16 cellular contexts compared by ENCODE assay signal in genomic region chr6:1838604-1839003, GRCh38.
DNase-seq lines count a peak whose midpoint lies in the region; ATAC-seq, FAIRE-seq and TF ChIP-seq lines count a peak whose summit lies in the region.
"Had no signal": no experiment of that assay in that cellular context is flagged by ENCODE, and none has a peak within 500 bp of the region (broad histone marks: within the 10 kb centered on the region; RNA-seq: fewer than 3 reads in every experiment).

No MANE protein-coding gene starts in this region.

- H3K9me3 Mint-ChIP-seq in activated naive CD4-positive, alpha-beta T cell treated with anti-CD3 and anti-CD28 coated beads, Interleukin-2, amount 10 ng/mL, durations not matched to agents 7 days and 5 days: no peaks in the 10 kb centered on the region
- no peaks in the 10 kb centered on the region for H3K9me3 Mint-ChIP-seq in activated naive CD8-positive, alpha-beta T cell treated with anti-CD3 and anti-CD28 coated beads for 36 hours

- H3K36me3 ChIP-seq in endothelial cell of umbilical vein (ENCODE audit: control insufficient read depth in 2 of 2, extremely low read depth in 1 of 2, insufficient read depth in 2 of 2, low read length in 2 of 2): no peaks in the 10 kb centered on the region
- H3K36me3 ChIP-seq in pancreas: no peaks in the 10 kb centered on the region
- H3K36me3 ChIP-seq: colonic mucosa, right lobe of liver had no signal

- FAIRE-seq in endothelial cell of umbilical vein (lab: Jason Lieb, UNC) (no peak), pancreas (lab: Jason Lieb, UNC) (no peak)
- FAIRE-seq: A549, GM12891 had no signal

- no peaks in the 10 kb centered on the region for H3K27me3 Mint-ChIP-seq in activated naive CD4-positive, alpha-beta T cell treated with anti-CD3 and anti-CD28 coated beads, Interleukin-2, amount 10 ng/mL, durations not matched to agents 7 days and 5 days
- no peaks in the 10 kb centered on the region for H3K27me3 Mint-ChIP-seq in activated naive CD8-positive, alpha-beta T cell treated with anti-CD3 and anti-CD28 coated beads for 36 hours

- H3K79me2 ChIP-seq in endothelial cell of umbilical vein (ENCODE audit: control insufficient read depth, insufficient read depth, low read length): no peaks in the 10 kb centered on the region

- no peaks in the 10 kb centered on the region for H3K4me1 Mint-ChIP-seq in activated naive CD4-positive, alpha-beta T cell treated with anti-CD3 and anti-CD28 coated beads, Interleukin-2, amount 10 ng/mL, durations not matched to agents 7 days and 5 days
- H3K4me1 Mint-ChIP-seq in activated naive CD8-positive, alpha-beta T cell treated with anti-CD3 and anti-CD28 coated beads for 36 hours: no peaks in the 10 kb centered on the region

- 37% methylated on average over 3 of the region's 3 CpGs for WGBS in pancreas, 2 donors

- no peaks in the 10 kb centered on the region for H3K27me3 ChIP-seq in endothelial cell of umbilical vein (ENCODE audit: control insufficient read depth in 2 of 2, insufficient read depth in 2 of 2, low read length in 2 of 2)
- no peaks in the 10 kb centered on the region for H3K27me3 ChIP-seq in pancreas
- H3K27me3 ChIP-seq: colonic mucosa, right lobe of liver had no signal

- no peaks in the 10 kb centered on the region for H3K36me3 Mint-ChIP-seq in activated naive CD4-positive, alpha-beta T cell treated with anti-CD3 and anti-CD28 coated beads, Interleukin-2, amount 10 ng/mL, durations not matched to agents 7 days and 5 days
- no peaks in the 10 kb centered on the region for H3K36me3 Mint-ChIP-seq in activated naive CD8-positive, alpha-beta T cell treated with anti-CD3 and anti-CD28 coated beads for 36 hours

- intact Hi-C loops in endothelial cell of umbilical vein (cut with micrococcal nuclease) (no loop called here), pancreas (cut with DNase I) (no loop called here)

- H3K9me3 ChIP-seq in endothelial cell of umbilical vein (replicated peaks; ENCODE audit: control insufficient read depth, insufficient read depth, low read length) (no peaks in the 10 kb centered on the region), pancreas (no peaks in the 10 kb centered on the region)
- H3K9me3 ChIP-seq: A549, colonic mucosa, right lobe of liver had no signal

- no peak overlapping the region for H3K4me2 ChIP-seq in endothelial cell of umbilical vein (ENCODE audit: insufficient read depth, low read length)
- H3K4me2 ChIP-seq: A549 had no signal

- H3K9me1 ChIP-seq in endothelial cell of umbilical vein (replicated peaks; ENCODE audit: control insufficient read depth, extremely low read depth, insufficient read depth, low read length): no peaks in the 10 kb centered on the region

- H3K4me3 ChIP-seq in endothelial cell of umbilical vein (replicated peaks in 1 of 3; ENCODE audit: insufficient read depth in 1 of 3, low read depth in 1 of 3, low read length in 3 of 3): no peak overlapping the region
- no peak overlapping the region for H3K4me3 ChIP-seq in pancreas
- H3K4me3 ChIP-seq: A549, colonic mucosa, right lobe of liver had no signal

- CTCF ChIA-PET in endothelial cell of umbilical vein (lab: Charles Lee): interaction anchor here (0.9 to 1.2 kb wide), 6 partner anchors 9 to 61 kb away, joined by 3 to 4 read pairs (median 3); no protein-coding TSS in a partner anchor
- CTCF ChIA-PET in activated naive CD4-positive, alpha-beta T cell treated with anti-CD3 and anti-CD28 coated beads, Interleukin-2, amount 10 ng/mL, durations not matched to agents 7 days and 5 days (lab: Charles Lee): no interaction called here

- DNase-seq in NCI-H146 (lab: John Stamatoyannopoulos, UW): peak; percentile 23
- DNase-seq in NCI-H146 treated with DMSO at 0.1 percent for 48 hours (lab: John Stamatoyannopoulos, UW; ENCODE audit: unreplicated experiment): no peak
- DNase-seq in NCI-H748 (lab: John Stamatoyannopoulos, UW; ENCODE audit: unreplicated experiment): peak; percentile 55
- peak; percentile 52 for DNase-seq in endothelial cell of umbilical vein (ENCODE audit: low read depth, low spot score)
- DNase-seq in pancreas: no peak
- DNase-seq in activated naive CD4-positive, alpha-beta T cell treated with anti-CD3 and anti-CD28 coated beads, Interleukin-2, amount 10 ng/mL, durations not matched to agents 7 days and 5 days: no peak
- no peak for DNase-seq in D341Med (ENCODE audit: low spot score)
- DNase-seq in activated naive CD8-positive, alpha-beta T cell treated with anti-CD3 and anti-CD28 coated beads for 36 hours: no peak
- DNase-seq: activated CD4-positive, alpha-beta T cell treated with anti-CD3 and anti-CD28 coated beads, Interleukin-2, amount 50 U/mL, for 48 hours; activated T-cell treated with anti-CD3 and anti-CD28 coated beads, Interleukin-2, amount 50 U/mL, for 48 hours; colonic mucosa; KG1; NCI-H1694; right lobe of liver had no signal

- H3K4me3 Mint-ChIP-seq in activated naive CD4-positive, alpha-beta T cell treated with anti-CD3 and anti-CD28 coated beads, Interleukin-2, amount 10 ng/mL, durations not matched to agents 7 days and 5 days: no peak overlapping the region
- no peak overlapping the region for H3K4me3 Mint-ChIP-seq in activated naive CD8-positive, alpha-beta T cell treated with anti-CD3 and anti-CD28 coated beads for 36 hours

- POLR2A ChIA-PET in endothelial cell of umbilical vein (lab: Charles Lee): no interaction called here

- BruUV-seq in endothelial cell of umbilical vein (replicated peaks; lab: Mats Ljungman, UMichigan): no TSS peak

- no peak overlapping the region for H2AFZ ChIP-seq in endothelial cell of umbilical vein (ENCODE audit: low read depth, low read length)

- H3K9ac ChIP-seq in endothelial cell of umbilical vein (replicated peaks; ENCODE audit: extremely low read depth, insufficient read depth, low read length): no peak overlapping the region

- no peak overlapping the region for H3K27ac Mint-ChIP-seq in activated naive CD4-positive, alpha-beta T cell treated with anti-CD3 and anti-CD28 coated beads, Interleukin-2, amount 10 ng/mL, durations not matched to agents 7 days and 5 days
- H3K27ac Mint-ChIP-seq in activated naive CD8-positive, alpha-beta T cell treated with anti-CD3 and anti-CD28 coated beads for 36 hours: no peak overlapping the region

- dilution Hi-C loops in endothelial cell of umbilical vein (cut with MboI; ENCODE audit: extremely low pct_ligation_motif_present, low sequenced_read_pairs): no loop called here

- no peak for TF ChIP-seq CTCF in endothelial cell of umbilical vein (IDR thresholded peaks at IDR 0.05; ENCODE audit: extremely low read depth in 1 of 2, insufficient read depth in 1 of 2, low read depth in 1 of 2, low read length in 2 of 2)
- no peak for TF ChIP-seq CTCF in pancreas (IDR thresholded peaks at IDR 0.05)

- TF ChIP-seq POLR2A in endothelial cell of umbilical vein (IDR thresholded peaks at IDR 0.05; ENCODE audit: low read depth, low read length): no peak

- H4K20me1 ChIP-seq in endothelial cell of umbilical vein (replicated peaks; ENCODE audit: control insufficient read depth, extremely low read depth, insufficient read depth, low read length): no peaks in the 10 kb centered on the region

- ATAC-seq in pancreas: peak; percentile 40 to 56 (median 43)
- ATAC-seq: A549 had no signal

- H3K4me1 ChIP-seq in endothelial cell of umbilical vein (ENCODE audit: control insufficient read depth, extremely low read depth, insufficient read depth, low read length) (peaks cover 15% of the 10 kb centered on the region), pancreas (peaks cover 0 to 26% (median 19%) of the 10 kb centered on the region in 3 donors)
- H3K4me1 ChIP-seq: colonic mucosa had no signal

- H3K27ac ChIP-seq in endothelial cell of umbilical vein (ENCODE audit: insufficient read depth, low read depth, low read length): no peak overlapping the region
- H3K27ac ChIP-seq in pancreas: peak overlapping the region in 2 of 4 donors; percentile 66 to 87
- H3K27ac ChIP-seq: A549, colonic mucosa, right lobe of liver had no signal

TF ChIP-seq in endothelial cell of umbilical vein, 7 proteins besides CTCF, POLR2A, EP300 and RAD21:
- TF ChIP-seq JUN (IDR thresholded peaks at IDR 0.05; ENCODE audit: borderline replicate concordance, insufficient read depth, insufficient read length, low read depth): peak; percentile 61
- no peak for TF ChIP-seq MYC (IDR thresholded peaks at IDR 0.05; ENCODE audit: low read depth, low read length)
- TF ChIP-seq FOS (IDR thresholded peaks at IDR 0.05; ENCODE audit: borderline replicate concordance, insufficient read depth, low read length): peak; percentile 47

Comparison
In these comparisons a context has a peak if more than half of its experiments do, and no peak if none do; other contexts are left out.
1. DNase-seq: peak in NCI-H146 (single experiment), NCI-H748 (single experiment) and endothelial cell of umbilical vein (single experiment); none in NCI-H146 treated with DMSO at 0.1 percent for 48 hours (single experiment), pancreas (0 of 6), activated naive CD4-positive, alpha-beta T cell treated with anti-CD3 and anti-CD28 coated beads, Interleukin-2, amount 10 ng/mL, durations not matched to agents 7 days and 5 days (single experiment), D341Med (single experiment) and activated naive CD8-positive, alpha-beta T cell treated with anti-CD3 and anti-CD28 coated beads for 36 hours (single experiment).